In the genomic region with DNA sequence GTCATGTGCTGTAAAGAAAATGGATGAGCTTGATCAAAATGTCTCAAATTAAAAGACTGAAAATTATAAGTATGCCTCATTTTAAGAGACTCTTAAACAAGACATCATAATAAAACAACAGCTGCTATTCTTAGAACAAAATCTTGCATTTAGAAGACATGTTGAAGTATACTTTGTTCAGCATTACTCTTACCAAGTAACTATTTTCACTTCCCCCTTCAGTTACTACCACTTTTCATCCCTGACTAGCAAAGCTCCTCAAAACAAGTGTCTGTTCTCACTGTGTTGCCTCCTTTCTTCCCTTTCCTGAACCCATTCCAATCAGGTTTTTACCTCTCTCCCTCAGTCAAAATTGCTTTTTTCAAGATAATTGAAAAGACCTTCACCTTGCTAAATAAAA, we compare ENCODE assay signal across 12 cellular contexts. TPM values are rescaled to one million over a fixed set of nuclear protein-coding genes. Genes with fewer than 3 reads are reported as not detected.
DNase-seq lines count a peak whose midpoint lies in the region; ATAC-seq and TF ChIP-seq lines count a peak whose summit lies in the region.
"Had no signal": no experiment of that assay in that cellular context is flagged by ENCODE, and none has a peak within 500 bp of the region (broad histone marks: within the 10 kb centered on the region; RNA-seq: fewer than 3 reads in every experiment).

No MANE protein-coding gene starts in this region.

- TF ChIP-seq CTCF in mesothelial cell of epicardium (IDR thresholded peaks at IDR 0.05; ENCODE audit: unreplicated experiment): no peak

- DNase-seq in memory B cell (ENCODE audit: low spot score in 2 of 2): no peak
- no peak for DNase-seq in NCI-H2171 (lab: John Stamatoyannopoulos, UW)
- no peak for DNase-seq in stimulated activated CD4-positive, alpha-beta T cell treated with anti-CD3 and anti-CD28 coated beads, Interleukin-12 subunit alpha, Interleukin-12 subunit beta, amount 100 ng/mL, for 4 hours
- no peak for DNase-seq in mesothelial cell of epicardium (ENCODE audit: low spot score in 2 of 2, unreplicated experiment in 2 of 2)
- no peak for DNase-seq in Right ventricle myocardium inferior (ENCODE audit: missing footprints)
- DNase-seq: activated CD8-positive, alpha-beta memory T cell treated with anti-CD3 and anti-CD28 coated beads for 24 hours; activated naive CD8-positive, alpha-beta T cell treated with anti-CD3 and anti-CD28 coated beads, Interleukin-2, amount 10 ng/mL, durations not matched to agents 7 days and 5 days; natural killer cell had no signal

- H3K27me3 Mint-ChIP-seq in memory B cell (no peaks in the 10 kb centered on the region), mesothelial cell of epicardium (ENCODE audit: low read depth) (no peaks in the 10 kb centered on the region)
- H3K27me3 Mint-ChIP-seq: activated naive CD8-positive, alpha-beta T cell treated with anti-CD3 and anti-CD28 coated beads, Interleukin-2, amount 10 ng/mL, durations not matched to agents 7 days and 5 days had no signal

- H3K4me1 Mint-ChIP-seq in memory B cell (peaks cover 10% of the 10 kb centered on the region), mesothelial cell of epicardium (peaks cover 5% of the 10 kb centered on the region)
- H3K4me1 Mint-ChIP-seq: activated naive CD8-positive, alpha-beta T cell treated with anti-CD3 and anti-CD28 coated beads, Interleukin-2, amount 10 ng/mL, durations not matched to agents 7 days and 5 days; natural killer cell had no signal

- H3K36me3 Mint-ChIP-seq in memory B cell (peaks cover 5% of the 10 kb centered on the region), mesothelial cell of epicardium (peaks cover 7% of the 10 kb centered on the region)
- H3K36me3 Mint-ChIP-seq: activated naive CD8-positive, alpha-beta T cell treated with anti-CD3 and anti-CD28 coated beads, Interleukin-2, amount 10 ng/mL, durations not matched to agents 7 days and 5 days; natural killer cell had no signal

- H3K27ac Mint-ChIP-seq in memory B cell (no peak overlapping the region), mesothelial cell of epicardium (no peak overlapping the region)
- H3K27ac Mint-ChIP-seq: activated naive CD8-positive, alpha-beta T cell treated with anti-CD3 and anti-CD28 coated beads, Interleukin-2, amount 10 ng/mL, durations not matched to agents 7 days and 5 days; natural killer cell; T-helper 2 cell treated with Interferon-gamma antibody and Interleukin-4, amounts not matched to agents 5 μg/mL and 100 μg/mL, for 36 hours had no signal

- intact Hi-C loops in Right ventricle myocardium inferior (cut with DNase I): no loop called here

- no peak overlapping the region for H3K4me3 Mint-ChIP-seq in memory B cell
- no peak overlapping the region for H3K4me3 Mint-ChIP-seq in mesothelial cell of epicardium
- H3K4me3 Mint-ChIP-seq: activated naive CD8-positive, alpha-beta T cell treated with anti-CD3 and anti-CD28 coated beads, Interleukin-2, amount 10 ng/mL, durations not matched to agents 7 days and 5 days; natural killer cell; T-helper 2 cell treated with Interferon-gamma antibody and Interleukin-4, amounts not matched to agents 5 μg/mL and 100 μg/mL, for 36 hours had no signal

- H3K9me3 Mint-ChIP-seq in memory B cell (peaks cover 1% of the 10 kb centered on the region), mesothelial cell of epicardium (peaks cover 3% of the 10 kb centered on the region)
- H3K9me3 Mint-ChIP-seq: natural killer cell; T-helper 2 cell treated with Interferon-gamma antibody and Interleukin-4, amounts not matched to agents 5 μg/mL and 100 μg/mL, for 36 hours had no signal

- ATAC-seq in GM19023 (IDR thresholded peaks at IDR 0.05; ENCODE audit: unreplicated experiment) (peak; percentile 71), GM21723 (IDR thresholded peaks at IDR 0.05; ENCODE audit: unreplicated experiment) (peak; percentile 93), HG03135 (IDR thresholded peaks at IDR 0.05; ENCODE audit: unreplicated experiment) (peak; percentile 82), memory B cell (ENCODE audit: low read depth) (peak; percentile 84), Right ventricle myocardium inferior (no peak)

RNA-seq across cellular contexts. Expression of a gene that starts 31.6 kb away (rescaled TPM):
- total RNA-seq in mesothelial cell of epicardium (46.3 to 55.2 TPM (median 54.2 TPM) in 3 replicates), Right ventricle myocardium inferior (6.4 TPM)
